Comparison of ENCODE assay signal across 1 cellular context in the genomic region with DNA sequence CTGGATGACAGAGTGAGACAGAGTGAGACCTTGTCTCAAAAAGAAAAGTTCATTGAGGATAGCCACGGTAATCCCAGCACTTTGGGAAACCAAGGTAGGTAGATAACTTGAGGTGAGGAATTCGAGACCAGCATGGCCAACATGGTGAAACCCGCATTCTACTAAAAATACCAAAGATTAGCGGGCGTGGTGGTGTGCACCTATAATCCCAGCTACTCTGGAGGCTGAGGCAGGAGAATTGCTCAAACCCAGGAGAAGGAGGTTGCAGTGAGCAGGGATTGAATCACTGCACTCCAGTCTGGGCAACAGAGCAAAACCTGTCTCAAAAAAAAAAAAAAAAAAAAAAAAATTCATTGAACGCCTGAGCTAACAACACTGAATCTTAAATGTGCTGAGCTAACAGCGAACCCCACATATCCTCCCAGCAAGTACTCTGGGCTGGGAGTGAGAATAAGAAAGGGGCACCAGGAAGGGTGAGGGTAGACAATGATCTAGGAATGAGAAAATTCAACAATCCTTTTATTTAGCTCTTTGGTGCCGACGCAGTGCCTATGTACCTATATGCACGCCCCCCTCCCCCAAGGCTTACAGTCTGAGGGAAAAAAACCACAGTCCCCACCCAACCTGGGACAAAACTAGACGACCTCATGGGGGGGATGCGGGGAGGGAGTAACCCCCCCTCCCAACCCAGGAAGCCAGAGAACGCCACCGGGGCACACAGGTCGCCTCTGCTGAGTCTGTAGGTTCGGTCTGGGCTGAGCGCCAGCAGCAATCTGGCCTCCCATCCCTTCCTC.
TF ChIP-seq lines count a peak whose summit lies in the region.

No MANE protein-coding gene starts in this region.

TF ChIP-seq in neural cell, 6 proteins besides CTCF, POLR2A, EP300 and RAD21 (continued from another document):
- TF ChIP-seq SMC3 (conservative IDR thresholded peaks at IDR 0.05; ENCODE audit: poor library complexity) (peak; percentile 44), EZH2 (IDR thresholded peaks at IDR 0.05; ENCODE audit: borderline replicate concordance, insufficient read depth, low read length, poor library complexity, severe bottlenecking) (no peak), TAF1 (IDR thresholded peaks at IDR 0.05; ENCODE audit: low read depth) (no peak)
